ENCODE assay signal across 20 cellular contexts in genomic region chr12:123489580-123489979, GRCh38.
"Had no signal": no experiment of that assay in that cellular context is flagged by ENCODE, and none has a peak within 500 bp of the region (broad histone marks: within the 10 kb centered on the region; RNA-seq: fewer than 3 reads in every experiment).

No MANE protein-coding gene starts in this region.

- H3K4me3 ChIP-seq: colonic mucosa, esophagus squamous epithelium, hepatocyte, lung, sigmoid colon, stomach, thyroid gland had no signal

- H3K4me1 ChIP-seq: colonic mucosa, esophagus squamous epithelium, parathyroid adenoma, sigmoid colon, stomach, thyroid gland had no signal

- H3K9me3 ChIP-seq: colonic mucosa, esophagus squamous epithelium, sigmoid colon, stomach, thyroid gland had no signal

- H3K4me2 ChIP-seq: hepatocyte had no signal

- H3K27ac ChIP-seq: colonic mucosa, esophagus squamous epithelium, hepatocyte, parathyroid adenoma, sigmoid colon, stomach, thyroid gland had no signal

- ATAC-seq: left lobe of liver; natural killer cell; right cardiac atrium; stimulated activated effector memory CD8-positive, alpha-beta T cell treated with anti-CD3 and anti-CD28 coated beads, Interleukin-12 subunit alpha, Interleukin-12 subunit beta, amount 100 ng/mL, for 72 hours had no signal

- H3K79me2 ChIP-seq: hepatocyte, parathyroid adenoma had no signal

- H3K36me3 ChIP-seq: colonic mucosa had no signal

- DNase-seq: colonic mucosa; effector CD8-positive, alpha-beta T cell; erythroblast; esophagus squamous epithelium; foreskin melanocyte; head of caudate nucleus; kidney; natural killer cell; right cardiac atrium; sigmoid colon; stimulated activated CD4-positive, alpha-beta T cell treated with anti-CD3 and anti-CD28 coated beads, Interleukin-2, amount 100 ng/mL, for 24 hours; stimulated activated CD4-positive, alpha-beta T cell treated with anti-CD3 and anti-CD28 coated beads, Interleukin-4, amount 100 ng/mL, for 24 hours; stimulated activated naive CD4-positive, alpha-beta T cell treated with Interleukin-2 at 50 U/mL for 16 hours; stomach; thyroid gland had no signal

- H3K27me3 ChIP-seq: colonic mucosa, esophagus squamous epithelium, hepatocyte, sigmoid colon, stomach, thyroid gland had no signal

- H3K9ac ChIP-seq: parathyroid adenoma had no signal

- H2AFZ ChIP-seq: hepatocyte, parathyroid adenoma had no signal
